8 cellular contexts compared by ENCODE assay signal in the genomic region with DNA sequence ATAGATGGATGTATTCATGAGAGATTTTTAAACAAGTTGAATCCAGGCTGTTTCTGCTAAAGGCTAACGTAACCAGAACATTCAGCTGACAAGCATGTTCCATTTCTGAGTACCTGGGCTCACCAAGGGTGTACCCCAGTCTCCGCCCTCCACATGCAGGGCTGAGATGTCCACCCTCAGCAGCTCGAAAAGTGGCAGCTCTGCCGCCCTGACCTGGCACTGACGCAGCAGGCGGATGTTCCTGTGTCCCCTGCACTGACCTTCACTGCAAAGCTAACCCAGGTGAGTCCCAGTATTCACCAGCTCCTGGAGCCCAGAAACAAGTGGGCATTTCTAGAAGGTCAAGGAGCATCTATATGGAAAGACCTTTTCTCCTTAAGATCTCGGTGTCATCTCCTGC.
"Had no signal": no experiment of that assay in that cellular context is flagged by ENCODE, and none has a peak within 500 bp of the region (broad histone marks: within the 10 kb centered on the region; RNA-seq: fewer than 3 reads in every experiment).

No MANE protein-coding gene starts in this region.

- H3K4me1 Mint-ChIP-seq: GM23338, IgD-negative memory B cell had no signal

- H3K27ac Mint-ChIP-seq: GM23338, HFFc6, IgD-negative memory B cell had no signal

- H3K4me3 Mint-ChIP-seq: GM23338, HFFc6, IgD-negative memory B cell had no signal

- H3K27ac ChIP-seq: HL-60, KMS-11 had no signal

- H3K4me1 ChIP-seq: HAP-1 had no signal

- H3K27me3 Mint-ChIP-seq: IgD-negative memory B cell had no signal

- H3K36me3 Mint-ChIP-seq: IgD-negative memory B cell had no signal

- H2AFZ ChIP-seq: GM23338 had no signal

- H3K36me3 ChIP-seq: HAP-1 had no signal

- H3K4me2 ChIP-seq: GM23338, KMS-11 had no signal

- H3K9ac ChIP-seq: KMS-11 had no signal

- H3K4me3 ChIP-seq: GM23338, HAP-1 had no signal

- ATAC-seq: GM23338 had no signal

- H3K9me3 ChIP-seq: HAP-1 had no signal

- DNase-seq: H7, HFFc6, KBM-7 had no signal
